In genomic region chr12:120116792-120117651, GRCh38 we compare ENCODE assay signal across 8 cellular contexts. TPM values are rescaled to one million over a fixed set of nuclear protein-coding genes. Genes with fewer than 3 reads are reported as not detected.
DNase-seq lines count a peak whose midpoint lies in the region; ATAC-seq and TF ChIP-seq lines count a peak whose summit lies in the region.

No MANE protein-coding gene starts in this region.

- intact Hi-C loops in heart left ventricle (cut with DNase I): loop anchor here in 1 of 10 donors (2.0 kb wide), 1 partner anchor 78 kb away; the partner anchor contains the start of gene GCN1
- intact Hi-C loops in posterior cingulate gyrus (cut with DNase I): loop anchor here (2.0 kb wide), 1 partner anchor 30 kb away; no protein-coding TSS in a partner anchor

- H3K9me3 ChIP-seq in adipocyte (ENCODE audit: control insufficient read depth, low read length) (no peaks in the 10 kb centered on the region), heart left ventricle (no peaks in the 10 kb centered on the region)

- H3K4me1 ChIP-seq in adipocyte (ENCODE audit: control insufficient read depth, insufficient read depth, low read length) (peaks cover 41% of the 10 kb centered on the region), heart left ventricle (peaks cover 7 to 81% (median 34%) of the 10 kb centered on the region in 12 donors)

- peak; percentile 12 to 88 for TF ChIP-seq POLR2A in heart left ventricle (IDR thresholded peaks at IDR 0.05)

- TF ChIP-seq CTCF in GM13976 (IDR thresholded peaks at IDR 0.05; ENCODE audit: borderline replicate concordance, control extremely low read depth, extremely low read depth, insufficient read depth, missing control alignments) (no peak), heart left ventricle (IDR thresholded peaks at IDR 0.05) (no peak), type B pancreatic cell (conservative IDR thresholded peaks at IDR 0.05) (no peak)

- H3K4me3 ChIP-seq in adipocyte (ENCODE audit: low read length) (peak overlapping the region; percentile 97), heart left ventricle (peak overlapping the region; percentile 61 to 97 (median 88))

- peak overlapping the region; percentile 90 to 99 (median 98) for H3K27ac ChIP-seq in heart left ventricle

- H3K27ac Mint-ChIP-seq in type B pancreatic cell: peak overlapping the region; percentile 94

- H3K9me3 Mint-ChIP-seq in type B pancreatic cell: no peaks in the 10 kb centered on the region

- no peaks in the 10 kb centered on the region for H3K27me3 Mint-ChIP-seq in type B pancreatic cell

- in situ Hi-C loops in GM13976 (cut with MboI; ENCODE audit: low sequenced_read_pairs, unreplicated experiment): no loop called here

- H3K4me1 Mint-ChIP-seq in type B pancreatic cell (ENCODE audit: unreplicated experiment): peaks cover 44% of the 10 kb centered on the region

- H3K9ac ChIP-seq in adipocyte (ENCODE audit: low read length): peak overlapping the region; percentile 97

- DNase-seq in GM13976 (ENCODE audit: low spot score) (peak; percentile 97), NCI-H146 (lab: John Stamatoyannopoulos, UW) (peak; percentile 95), SW480 (ENCODE audit: low spot score) (peak; percentile 85), adipocyte (ENCODE audit: low read depth) (peak; percentile 97), heart left ventricle (peak; percentile 96 to 99 (median 96)), posterior cingulate gyrus (peak; percentile 63 to 98 (median 88)), type B pancreatic cell (ENCODE audit: extremely low spot score, unreplicated experiment) (peak; percentile 99)

- ATAC-seq in HG02852 (IDR thresholded peaks at IDR 0.05; ENCODE audit: unreplicated experiment) (peak; percentile 44), heart left ventricle (peak; percentile 87 to 95 (median 94))

- WGBS in heart left ventricle, 4 donors: 0 to 1% (median 1%) methylated on average over 31 to 90 of the region's 91 CpGs

- H3K27me3 ChIP-seq in adipocyte (replicated peaks; ENCODE audit: control insufficient read depth, insufficient read depth, low read length) (no peaks in the 10 kb centered on the region), heart left ventricle (no peaks in the 10 kb centered on the region)

- peak overlapping the region; percentile 92 for H3K4me3 Mint-ChIP-seq in type B pancreatic cell

- H3K36me3 ChIP-seq in adipocyte (ENCODE audit: control insufficient read depth, insufficient read depth, low read length, severe bottlenecking) (no peaks in the 10 kb centered on the region), heart left ventricle (peaks cover 0 to 17% (median 0%) of the 10 kb centered on the region in 9 donors)

- peaks cover 19% of the 10 kb centered on the region for H3K36me3 Mint-ChIP-seq in type B pancreatic cell

RNA-seq across cellular contexts. Expression of gene RAB35, which starts 0.5 kb away (rescaled TPM):
- total RNA-seq in heart left ventricle: 10 to 100 TPM; 16.4 to 46.2 (median 26.4) TPM
- 10 to 100 TPM; 15.4 to 44.6 TPM for polyA plus RNA-seq in heart left ventricle
- 42.3 and 47.1 TPM in 2 replicates for total RNA-seq in type B pancreatic cell (ENCODE audit: low replicate concordance)

Comparison
In these comparisons a context has a peak if more than half of its experiments do, and no peak if none do; other contexts are left out.
1. Peak in every context shown above with its lines: DNase-seq, ATAC-seq, H3K4me3 ChIP-seq and H3K27ac ChIP-seq.